Comparison of ENCODE assay signal across 23 cellular contexts in genomic region chr4:129087516-129087915, GRCh38. TPM values are rescaled to one million over a fixed set of nuclear protein-coding genes. Genes with fewer than 3 reads are reported as not detected.
DNase-seq lines count a peak whose midpoint lies in the region; ATAC-seq, FAIRE-seq and TF ChIP-seq lines count a peak whose summit lies in the region.
"Had no signal": no experiment of that assay in that cellular context is flagged by ENCODE, and none has a peak within 500 bp of the region (broad histone marks: within the 10 kb centered on the region; RNA-seq: fewer than 3 reads in every experiment).

No MANE protein-coding gene starts in this region.

- SMC1A ChIA-PET in GM12878 (lab: Charles Lee; ENCODE audit: uncharacterized antibody, unreplicated experiment), result interaction anchor here (1.1 to 3.2 kb wide), 4 partner anchors 9 to 426 kb away, joined by 3 to 14 read pairs (median 4); partner anchors contain the start of gene C4orf33

- H3K36me3 ChIP-seq in HepG2 (replicated peaks in 1 of 2; ENCODE audit: control insufficient read depth in 1 of 2, insufficient read depth in 2 of 2, low read length in 2 of 2) (no peaks in the 10 kb centered on the region), right lobe of liver (no peaks in the 10 kb centered on the region), GM12878 (ENCODE audit: control insufficient read depth in 2 of 2, insufficient read depth in 2 of 2, low read length in 1 of 2) (no peaks in the 10 kb centered on the region; a peak in 1 of 4 replicates), trophoblast cell (ENCODE audit: control insufficient read depth in 1 of 2, insufficient read depth in 2 of 2, low read length in 2 of 2) (no peaks in the 10 kb centered on the region)

- no peak overlapping the region for H2BK5ac ChIP-seq in trophoblast cell (ENCODE audit: low read depth, low read length, poor library complexity)

- H3K9ac ChIP-seq in HepG2 (ENCODE audit: insufficient read depth, low read depth, low read length), result no peak overlapping the region
- no peak overlapping the region for H3K9ac ChIP-seq in GM12878 (ENCODE audit: control insufficient read depth, insufficient read depth, low read length)
- no peak overlapping the region for H3K9ac ChIP-seq in trophoblast cell (ENCODE audit: low read length)
- H3K9ac ChIP-seq: BLaER1 treated with 17β-estradiol and CSF1 and Interleukin-3, amounts not matched to agents 10 nM and 100 nM had no signal

- H3K79me1 ChIP-seq in trophoblast cell (ENCODE audit: low read length), result no peaks in the 10 kb centered on the region

- peak; percentile 74 for ATAC-seq in HepG2
- no peak for ATAC-seq in right lobe of liver
- 0 out of 3 replicates have a peak, but pooled peaks have one; percentile 5 for ATAC-seq in GM12878
- ATAC-seq: A549; CD8-positive, alpha-beta T cell had no signal

- no peak overlapping the region for H4K8ac ChIP-seq in trophoblast cell (ENCODE audit: low read depth, low read length)

- no peak overlapping the region for H3K4me3 ChIP-seq in HepG2 (replicated peaks in 1 of 3; ENCODE audit: insufficient read depth in 1 of 3, low read depth in 2 of 3, low read length in 3 of 3)
- H3K4me3 ChIP-seq in right lobe of liver, result no peak overlapping the region
- H3K4me3 ChIP-seq in GM12878, result no peak overlapping the region
- no peak overlapping the region for H3K4me3 ChIP-seq in trophoblast cell (ENCODE audit: low read depth, low read length)
- no peak overlapping the region for H3K4me3 ChIP-seq in foreskin fibroblast (ENCODE audit: low read depth in 1 of 2, low read length in 2 of 2)
- H3K4me3 ChIP-seq: A549; BLaER1 treated with 17β-estradiol and CSF1 and Interleukin-3, amounts not matched to agents 10 nM and 100 nM had no signal

- TF ChIP-seq CTCF in HepG2 (CRISPR knock-in tag; IDR thresholded peaks at IDR 0.05) (no peak), right lobe of liver (IDR thresholded peaks at IDR 0.05) (no peak), GM12878 (IDR thresholded peaks at IDR 0.05 in 2 of 3, conservative IDR thresholded peaks at IDR 0.05 in 1 of 3; ENCODE audit: control insufficient read depth in 2 of 3, extremely low read depth in 1 of 3, insufficient read depth in 1 of 3, low read depth in 3 of 3, low read length in 3 of 3) (no peak), foreskin fibroblast (IDR thresholded peaks at IDR 0.05; ENCODE audit: low read depth, low read length) (no peak)

- WGBS in HepG2 (ENCODE audit: low lambda C conversion rate), result 93% methylated on average over 2 of the region's 2 CpGs
- 81% methylated on average over 2 of the region's 2 CpGs for WGBS in right lobe of liver (ENCODE audit: insufficient coverage, low coverage, low lambda C conversion rate, missing lambda C conversion rate)
- WGBS in GM12878 (ENCODE audit: insufficient coverage, insufficient replicate concordance, low lambda C conversion rate, missing lambda C conversion rate), result 95% methylated on average over 2 of the region's 2 CpGs
- WGBS in trophoblast cell (ENCODE audit: extremely low coverage, insufficient coverage, insufficient read length), result no CpG with 5 or more reads among the region's 2 CpGs

- intact Hi-C loops in HepG2 (cut with micrococcal nuclease; ENCODE audit: unreplicated experiment), result no loop called here
- intact Hi-C loops in right lobe of liver (cut with DNase I), result no loop called here
- intact Hi-C loops in GM12878 (cut with micrococcal nuclease; ENCODE audit: unreplicated experiment), result no loop called here

- TF ChIP-seq RAD21 in HepG2 (CRISPR knock-in tag; IDR thresholded peaks at IDR 0.05), result no peak
- no peak for TF ChIP-seq RAD21 in GM12878 (IDR thresholded peaks at IDR 0.05; ENCODE audit: insufficient read depth, low read depth, low read length)

- RAD21 ChIA-PET in GM12878 (lab: Charles Lee; ENCODE audit: unreplicated experiment), result interaction anchor here (0.6 to 1.5 kb wide), 2 partner anchors 8 to 1383 kb away, joined by 4 to 5 read pairs; partner anchors contain the start of gene C4orf33

- H4K12ac ChIP-seq in trophoblast cell (ENCODE audit: low read depth, low read length), result no peak overlapping the region

- BruUV-seq in HepG2 (replicated peaks; lab: Mats Ljungman, UMichigan) (no TSS peak), GM12878 (replicated peaks; lab: Mats Ljungman, UMichigan) (no TSS peak)

- no peak overlapping the region for H3K14ac ChIP-seq in trophoblast cell (ENCODE audit: low read length)

- FAIRE-seq in HepG2 (lab: Jason Lieb, UNC) (no peak), GM12878 (lab: Jason Lieb, UNC) (no peak)
- FAIRE-seq: A549, D721Med, G401.6, GM12892, GM19239 had no signal

- H2AFZ ChIP-seq in HepG2 (ENCODE audit: low read length) (no peak overlapping the region), GM12878 (ENCODE audit: control insufficient read depth, low read depth, low read length) (no peak overlapping the region), trophoblast cell (ENCODE audit: insufficient read depth, low read length, poor library complexity) (no peak overlapping the region)

- no peak overlapping the region for H4K91ac ChIP-seq in trophoblast cell (ENCODE audit: low read depth, low read length)

- H3K27ac ChIP-seq in HepG2 (ENCODE audit: extremely low read length, insufficient read depth, low read length) (no peak overlapping the region), right lobe of liver (no peak overlapping the region), GM12878 (ENCODE audit: control insufficient read depth, insufficient read depth) (no peak overlapping the region), trophoblast cell (ENCODE audit: low read depth, low read length) (no peak overlapping the region)
- H3K27ac ChIP-seq: 22Rv1; A549; BLaER1 treated with 17β-estradiol and CSF1 and Interleukin-3, amounts not matched to agents 10 nM and 100 nM; C4-2B had no signal

- no peak overlapping the region for H3K23ac ChIP-seq in trophoblast cell (ENCODE audit: low read length)

- POLR2A ChIA-PET in HepG2 (lab: Yijun Ruan, JAX) (interaction anchor here (0.6 to 0.7 kb wide), 2 partner anchors 31 to 87 kb away, joined by 3 read pairs; no protein-coding TSS in a partner anchor), GM12878 (lab: Charles Lee) (interaction anchor here (0.6 to 1.8 kb wide), 5 partner anchors 8 to 247 kb away, joined by 3 to 5 read pairs (median 4); partner anchors contain the start of gene C4orf33)

- peak overlapping the region; percentile 21 for H3K4ac ChIP-seq in trophoblast cell (ENCODE audit: low read depth, low read length)

- in situ Hi-C loops in HepG2 (cut with HindIII; ENCODE audit: extremely low pct_ligation_motif_present, low pct_unique_long_range_greater_than_20kb) (no loop called here), GM12878 (cut with MboI) (no loop called here)

- H2BK12ac ChIP-seq in trophoblast cell (ENCODE audit: low read length), result no peak overlapping the region

- H3K4me2 ChIP-seq in HepG2 (ENCODE audit: low read depth, low read length), result no peak overlapping the region
- H3K4me2 ChIP-seq in GM12878 (ENCODE audit: control insufficient read depth, insufficient read depth), result no peak overlapping the region
- no peak overlapping the region for H3K4me2 ChIP-seq in trophoblast cell (ENCODE audit: low read length)
- H3K4me2 ChIP-seq: A549; BLaER1 treated with 17β-estradiol and CSF1 and Interleukin-3, amounts not matched to agents 10 nM and 100 nM had no signal

- H3K79me2 ChIP-seq in HepG2 (ENCODE audit: insufficient read depth, low read length), result peaks cover 9% of the 10 kb centered on the region
- peaks cover 91% of the 10 kb centered on the region for H3K79me2 ChIP-seq in GM12878 (ENCODE audit: control insufficient read depth, insufficient read depth, low read length)
- no peaks in the 10 kb centered on the region for H3K79me2 ChIP-seq in trophoblast cell (ENCODE audit: control insufficient read depth, insufficient read depth, low read length, poor library complexity)

- no peaks in the 10 kb centered on the region for H4K20me1 ChIP-seq in HepG2 (ENCODE audit: insufficient read depth, low read length)
- H4K20me1 ChIP-seq in GM12878 (ENCODE audit: control insufficient read depth, insufficient read depth), result no peaks in the 10 kb centered on the region

- H3K18ac ChIP-seq in trophoblast cell (ENCODE audit: low read length), result no peak overlapping the region

- H2BK120ac ChIP-seq in trophoblast cell (ENCODE audit: insufficient read depth, low read length, poor library complexity), result no peak overlapping the region

- DNase-seq in SIG-M5 treated with dmso at 0.1 percent for 504 hours (lab: John Stamatoyannopoulos, UW; ENCODE audit: unreplicated experiment) (peak; percentile 4), SIG-M5 (lab: John Stamatoyannopoulos, UW) (no peak), HepG2 (ENCODE audit: low spot score) (peak; percentile 10), right lobe of liver (no peak), GM12878 (ENCODE audit: low read depth, low spot score) (no peak), trophoblast cell (no peak), UCSD-AML1 (lab: John Stamatoyannopoulos, UW; ENCODE audit: unreplicated experiment) (no peak), foreskin fibroblast (no peak)
- DNase-seq: AML-193; Caco-2; Calu3; CD4-positive, alpha-beta T cell; CD8-positive, alpha-beta T cell; DMS79 treated with DMSO at 0.1 percent for 48 hours; GF-D8 had no signal

- TF ChIP-seq POLR2A in HepG2 (IDR thresholded peaks at IDR 0.05; ENCODE audit: insufficient read depth in 1 of 2, low read depth in 2 of 2, low read length in 2 of 2) (no peak), right lobe of liver (IDR thresholded peaks at IDR 0.05) (no peak), GM12878 (IDR thresholded peaks at IDR 0.05; ENCODE audit: low read depth, low read length) (no peak)

- no peak for TF ChIP-seq EP300 in HepG2 (IDR thresholded peaks at IDR 0.05; ENCODE audit: low read depth in 2 of 2, low read length in 2 of 2)
- no peak for TF ChIP-seq EP300 in HepG2 (CRISPR knock-in tag; IDR thresholded peaks at IDR 0.05; ENCODE audit: borderline replicate concordance)
- no peak for TF ChIP-seq EP300 in GM12878 (IDR thresholded peaks at IDR 0.05; ENCODE audit: borderline replicate concordance in 1 of 2, control insufficient read depth in 1 of 2, low read depth in 2 of 2, low read length in 2 of 2)

- no peaks in the 10 kb centered on the region for H3K9me3 ChIP-seq in HepG2 (ENCODE audit: low read length)
- H3K9me3 ChIP-seq in right lobe of liver, result no peaks in the 10 kb centered on the region
- H3K9me3 ChIP-seq in GM12878 (replicated peaks; ENCODE audit: control insufficient read depth, insufficient read depth, low read length), result peaks cover 12% of the 10 kb centered on the region
- no peaks in the 10 kb centered on the region for H3K9me3 ChIP-seq in trophoblast cell (ENCODE audit: insufficient read depth, low read depth, low read length)
- H3K9me3 ChIP-seq: A549, Caco-2 had no signal

- CTCF ChIA-PET in HepG2 (lab: Yijun Ruan, JAX; ENCODE audit: low intra/inter-chr PET ratio, low total read pairs) (no interaction called here), GM12878 (lab: Yijun Ruan, JAX) (interaction anchor here (0.7 kb wide), 1 partner anchor 635 kb away, joined by 4 read pairs; no protein-coding TSS in a partner anchor)

- H3K4me1 ChIP-seq in HepG2 (ENCODE audit: insufficient read depth, low read length) (peaks cover 36% of the 10 kb centered on the region), right lobe of liver (no peaks in the 10 kb centered on the region), GM12878 (ENCODE audit: control insufficient read depth, insufficient read depth, low read length) (no peaks in the 10 kb centered on the region), trophoblast cell (ENCODE audit: control insufficient read depth in 1 of 2, insufficient read depth in 2 of 2, low read length in 2 of 2) (peaks cover 5% of the 10 kb centered on the region in 2 experiments)

- no peak overlapping the region for H2AK5ac ChIP-seq in trophoblast cell (ENCODE audit: low read length)

- H3K27me3 ChIP-seq in HepG2 (ENCODE audit: control insufficient read depth in 1 of 2, insufficient read depth in 2 of 2, low read length in 2 of 2) (no peaks in the 10 kb centered on the region), right lobe of liver (no peaks in the 10 kb centered on the region), GM12878 (replicated peaks in 1 of 2; ENCODE audit: control insufficient read depth in 2 of 2, insufficient read depth in 2 of 2, low read length in 1 of 2) (no peaks in the 10 kb centered on the region), trophoblast cell (ENCODE audit: insufficient read depth, low read length) (no peaks in the 10 kb centered on the region)
- H3K27me3 ChIP-seq: BLaER1 treated with 17β-estradiol and CSF1 and Interleukin-3, amounts not matched to agents 10 nM and 100 nM had no signal

RNA-seq across cellular contexts. Expression of gene SCLT1, which starts 5.8 kb away (rescaled TPM):
- total RNA-seq in HepG2 (2016; rRNA removed; fragmentation: Illumina TruSeq; extraction: Trizol) (8.0 and 8.7 TPM in 2 replicates), right lobe of liver (1 to 10 TPM; 2.3 to 5.3 (median 3.7) TPM), GM12878 (2014; rRNA removed) (25.6 and 27.6 TPM in 2 replicates), GM12878 (2014; rRNA removed; fragmentation: Illumina TruSeq; extraction: Trizol) (30.8 and 31.4 TPM in 2 replicates), GM12878 (2021) (18.7 and 20.1 TPM in 2 replicates)
- total RNA-seq in HepG2 (2016; cell fraction: cytosol; rRNA removed; fragmentation: Illumina TruSeq; extraction: Trizol; ENCODE audit: low read depth), result 22.1 and 24.6 TPM in 2 replicates
- 8.5 and 8.6 TPM in 2 replicates for total RNA-seq in HepG2 (2016; cell fraction: insoluble cytoplasmic fraction; rRNA removed; fragmentation: Illumina TruSeq; extraction: Trizol)
- 7.6 and 8.6 TPM in 2 replicates for total RNA-seq in HepG2 (2016; cell fraction: membrane; rRNA removed; fragmentation: Illumina TruSeq; extraction: Trizol)
- 16.4 and 17.6 TPM in 2 replicates for total RNA-seq in HepG2 (2016; cell fraction: nucleus; rRNA removed; fragmentation: Illumina TruSeq; extraction: Trizol)
- polyA plus RNA-seq in HepG2 (2011; rRNA removed) (0.89 and 1.5 TPM in 2 replicates), GM12878 (2011; rRNA removed) (20.5 and 36.7 TPM in 2 replicates), GM12878 (2014; fragmentation: Illumina TruSeq; extraction: Trizol) (17.3 and 21.1 TPM in 2 replicates), GM12878 (2014; fragmentation: Nextera tagmentation; extraction: Ambion mirVana) (1 to 10 TPM; 7.8 to 8.7 TPM), GM12878 (2014; rRNA removed) (12.7 and 14.4 TPM in 2 replicates), GM12878 (2016; fragmentation: Nextera tagmentation; extraction: Ambion mirVana) (10 to 100 TPM; 21.8 to 25.4 TPM)
- 0.56 and 0.68 TPM in 2 replicates for polyA plus RNA-seq in HepG2 (2011; cell fraction: cytosol; rRNA removed)
- 1.4 and 1.5 TPM in 2 replicates for polyA plus RNA-seq in HepG2 (2011; cell fraction: nucleus; rRNA removed)
- 1.6 and 2.6 TPM in 2 replicates for polyA plus RNA-seq in HepG2 (2012)
- 0.43 and 0.94 TPM in 2 replicates for polyA plus RNA-seq in HepG2 (2016; cell fraction: cytosol; fragmentation: Illumina TruSeq; extraction: Trizol; ENCODE audit: low read depth)
- 7.2 and 8.7 TPM in 2 replicates for polyA plus RNA-seq in HepG2 (2016; cell fraction: insoluble cytoplasmic fraction; fragmentation: Illumina TruSeq; extraction: Trizol; ENCODE audit: low read depth)
- polyA plus RNA-seq in HepG2 (2016; cell fraction: membrane; fragmentation: Illumina TruSeq; extraction: Trizol; ENCODE audit: low read depth), result 1.7 TPM in 2 replicates
- polyA plus RNA-seq in HepG2 (2016; cell fraction: nucleus; fragmentation: Illumina TruSeq; extraction: Trizol; ENCODE audit: insufficient read depth, low read depth), result 6.3 and 6.6 TPM in 2 replicates
- polyA minus RNA-seq in HepG2 (2011; rRNA and poly(A)+ RNA removed; ENCODE audit: low replicate concordance), result 2.7 and 10.4 TPM in 2 replicates
- polyA minus RNA-seq in HepG2 (2011; cell fraction: cytosol; rRNA and poly(A)+ RNA removed), result 2.4 and 4.1 TPM in 2 replicates
- 16.3 and 19.3 TPM in 2 replicates for polyA minus RNA-seq in HepG2 (2011; cell fraction: nucleus; rRNA and poly(A)+ RNA removed)
- total RNA-seq in GM12878 (2013; cell fraction: nucleolus; rRNA removed), result 203 and 217 TPM in 2 replicates
- polyA plus RNA-seq in GM12878 (2011; ENCODE audit: low read depth), result 5.5 TPM
- polyA plus RNA-seq in GM12878 (2011; cell fraction: cytosol; rRNA removed), result 7.4 and 7.5 TPM in 2 replicates
- 18.9 and 25.1 TPM in 2 replicates for polyA plus RNA-seq in GM12878 (2011; cell fraction: nucleus; rRNA removed)
- 9.3 and 14.4 TPM in 2 replicates for polyA plus RNA-seq in GM12878 (2012)
- 31.1 and 39.2 TPM in 2 replicates for polyA minus RNA-seq in GM12878 (2011; rRNA and poly(A)+ RNA removed)
- 14.2 and 18.4 TPM in 2 replicates for polyA minus RNA-seq in GM12878 (2011; cell fraction: cytosol; rRNA and poly(A)+ RNA removed)
- 77.0 and 147 TPM in 2 replicates for polyA minus RNA-seq in GM12878 (2011; cell fraction: nucleus; rRNA and poly(A)+ RNA removed)
- 9.9 and 10.0 TPM in 2 replicates for polyA plus RNA-seq in trophoblast cell (2013)

RNA-seq across cellular contexts. Expression of gene C4orf33, which starts 8.4 kb away (rescaled TPM):
- 3.3 and 5.2 TPM in 2 replicates for total RNA-seq in HepG2 (2016; rRNA removed; fragmentation: Illumina TruSeq; extraction: Trizol)
- 0.20 and 0.71 TPM in 2 replicates for total RNA-seq in HepG2 (2016; cell fraction: cytosol; rRNA removed; fragmentation: Illumina TruSeq; extraction: Trizol; ENCODE audit: low read depth)
- total RNA-seq in HepG2 (2016; cell fraction: insoluble cytoplasmic fraction; rRNA removed; fragmentation: Illumina TruSeq; extraction: Trizol), result 3.8 and 5.8 TPM in 2 replicates
- total RNA-seq in HepG2 (2016; cell fraction: membrane; rRNA removed; fragmentation: Illumina TruSeq; extraction: Trizol), result 1.4 and 1.7 TPM in 2 replicates
- 2.4 and 3.9 TPM in 2 replicates for total RNA-seq in HepG2 (2016; cell fraction: nucleus; rRNA removed; fragmentation: Illumina TruSeq; extraction: Trizol)
- 1.6 and 2.8 TPM in 2 replicates for polyA plus RNA-seq in HepG2 (2011; rRNA removed)
- polyA plus RNA-seq in HepG2 (2011; cell fraction: cytosol; rRNA removed), result 0.50 and 0.85 TPM in 2 replicates
- polyA plus RNA-seq in HepG2 (2011; cell fraction: nucleus; rRNA removed), result 1.5 and 1.9 TPM in 2 replicates
- 1.9 and 2.4 TPM in 2 replicates for polyA plus RNA-seq in HepG2 (2012)
- 0.35 and 0.62 TPM in 2 replicates for polyA plus RNA-seq in HepG2 (2016; cell fraction: cytosol; fragmentation: Illumina TruSeq; extraction: Trizol; ENCODE audit: low read depth)
- polyA plus RNA-seq in HepG2 (2016; cell fraction: insoluble cytoplasmic fraction; fragmentation: Illumina TruSeq; extraction: Trizol; ENCODE audit: low read depth), result 5.2 and 6.8 TPM in 2 replicates
- 0.84 and 1.6 TPM in 2 replicates for polyA plus RNA-seq in HepG2 (2016; cell fraction: membrane; fragmentation: Illumina TruSeq; extraction: Trizol; ENCODE audit: low read depth)
- 5.7 and 5.9 TPM in 2 replicates for polyA plus RNA-seq in HepG2 (2016; cell fraction: nucleus; fragmentation: Illumina TruSeq; extraction: Trizol; ENCODE audit: insufficient read depth, low read depth)
- polyA minus RNA-seq in HepG2 (2011; rRNA and poly(A)+ RNA removed; ENCODE audit: low replicate concordance), result 1.3 TPM in 1 of 2 replicates, not detected in the other
- polyA minus RNA-seq in HepG2 (2011; cell fraction: cytosol; rRNA and poly(A)+ RNA removed), result 0.70 and 1.1 TPM in 2 replicates
- polyA minus RNA-seq in HepG2 (2011; cell fraction: nucleus; rRNA and poly(A)+ RNA removed), result 3.0 and 3.5 TPM in 2 replicates
- total RNA-seq in right lobe of liver, result 1 to 10 TPM; 3.4 to 9.0 (median 4.2) TPM
- 28.0 and 37.6 TPM in 2 replicates for total RNA-seq in GM12878 (2013; cell fraction: nucleolus; rRNA removed)
- 10.2 and 15.5 TPM in 2 replicates for total RNA-seq in GM12878 (2014; rRNA removed)
- 18.8 and 21.9 TPM in 2 replicates for total RNA-seq in GM12878 (2014; rRNA removed; fragmentation: Illumina TruSeq; extraction: Trizol)
- 13.2 and 13.8 TPM in 2 replicates for total RNA-seq in GM12878 (2021)
- 6.3 TPM for polyA plus RNA-seq in GM12878 (2011; ENCODE audit: low read depth)
- 29.8 and 56.7 TPM in 2 replicates for polyA plus RNA-seq in GM12878 (2011; rRNA removed)
- 8.5 and 11.6 TPM in 2 replicates for polyA plus RNA-seq in GM12878 (2011; cell fraction: cytosol; rRNA removed)
- 18.9 and 20.2 TPM in 2 replicates for polyA plus RNA-seq in GM12878 (2011; cell fraction: nucleus; rRNA removed)
- polyA plus RNA-seq in GM12878 (2012), result 9.0 and 13.7 TPM in 2 replicates
- polyA plus RNA-seq in GM12878 (2014; fragmentation: Illumina TruSeq; extraction: Trizol), result 20.1 and 35.8 TPM in 2 replicates
- 10 to 100 TPM; 21.6 to 22.4 TPM for polyA plus RNA-seq in GM12878 (2014; fragmentation: Nextera tagmentation; extraction: Ambion mirVana)
- polyA plus RNA-seq in GM12878 (2014; rRNA removed), result 14.1 and 15.5 TPM in 2 replicates
- polyA plus RNA-seq in GM12878 (2016; fragmentation: Nextera tagmentation; extraction: Ambion mirVana), result 10 to 100 TPM; 20.4 to 20.6 TPM
- polyA minus RNA-seq in GM12878 (2011; rRNA and poly(A)+ RNA removed), result 8.6 and 12.3 TPM in 2 replicates
- 4.0 and 4.3 TPM in 2 replicates for polyA minus RNA-seq in GM12878 (2011; cell fraction: cytosol; rRNA and poly(A)+ RNA removed)
- 11.6 and 12.5 TPM in 2 replicates for polyA minus RNA-seq in GM12878 (2011; cell fraction: nucleus; rRNA and poly(A)+ RNA removed)
- 10.5 and 11.9 TPM in 2 replicates for polyA plus RNA-seq in trophoblast cell (2013)

Comparison
In these comparisons a context has a peak if more than half of its experiments do, and no peak if none do; other contexts are left out.
1. DNase-seq: peak in SIG-M5 treated with dmso at 0.1 percent for 504 hours (single experiment) and HepG2 (single experiment); none in SIG-M5 (single experiment), right lobe of liver (0 of 3), GM12878 (single experiment), trophoblast cell (0 of 2), UCSD-AML1 (single experiment) and foreskin fibroblast (0 of 2).
2. ATAC-seq: peak in HepG2 (single experiment) and GM12878 (single experiment); none in right lobe of liver (0 of 4).